Comparison of ENCODE assay signal across 9 cellular contexts in genomic region chr10:48614481-48615383, GRCh38. TPM values are rescaled to one million over a fixed set of nuclear protein-coding genes. Genes with fewer than 3 reads are reported as not detected.
A peak's percentile ranks its signal among the peaks of the same experiment; 100 is the strongest.
DNase-seq lines count a peak whose midpoint lies in the region; ATAC-seq, FAIRE-seq and TF ChIP-seq lines count a peak whose summit lies in the region.
"Had no signal": no experiment of that assay in that cellular context is flagged by ENCODE, and none has a peak within 500 bp of the region (broad histone marks: within the 10 kb centered on the region; RNA-seq: fewer than 3 reads in every experiment).

No MANE protein-coding gene starts in this region.

- H3F3A ChIP-seq in Loucy (ENCODE audit: low read depth): no peaks in the 10 kb centered on the region

- TF ChIP-seq CTCF in DND-41 (IDR thresholded peaks at IDR 0.05; ENCODE audit: borderline replicate concordance, extremely low read depth, low read length, poor library complexity, severe bottlenecking) (peak; percentile 43), Loucy (conservative IDR thresholded peaks at IDR 0.05; ENCODE audit: low read length) (peak; percentile 58), fibroblast of the aortic adventitia (IDR thresholded peaks at IDR 0.05; ENCODE audit: insufficient read depth, low read length) (peak; percentile 44), ascending aorta (IDR thresholded peaks at IDR 0.05) (no peak)

- H3K4me3 ChIP-seq in DND-41 (ENCODE audit: low read depth in 1 of 2, low read length in 2 of 2) (no peak overlapping the region), Loucy (ENCODE audit: low read length, poor library complexity, severe bottlenecking) (no peak overlapping the region), fibroblast of the aortic adventitia (ENCODE audit: low read depth, low read length) (no peak overlapping the region), ascending aorta (no peak overlapping the region)

- H3K36me3 ChIP-seq in DND-41 (ENCODE audit: insufficient read depth, low read length): no peaks in the 10 kb centered on the region
- no peaks in the 10 kb centered on the region for H3K36me3 ChIP-seq in Loucy (ENCODE audit: insufficient read depth, low read length)
- no peaks in the 10 kb centered on the region for H3K36me3 ChIP-seq in ascending aorta

- H3K9me3 ChIP-seq in DND-41 (ENCODE audit: insufficient read depth, low read length, severe bottlenecking): no peaks in the 10 kb centered on the region
- no peaks in the 10 kb centered on the region for H3K9me3 ChIP-seq in Loucy (ENCODE audit: insufficient read depth, low read depth, low read length)
- peaks cover 0 to 16% of the 10 kb centered on the region in 2 donors for H3K9me3 ChIP-seq in ascending aorta

- H3K27me3 ChIP-seq in DND-41 (ENCODE audit: insufficient read depth, low read length, poor library complexity): peaks cover 4% of the 10 kb centered on the region
- H3K27me3 ChIP-seq in Loucy (ENCODE audit: insufficient read depth, low read length, poor library complexity, severe bottlenecking): no peaks in the 10 kb centered on the region
- H3K27me3 ChIP-seq in ascending aorta: no peaks in the 10 kb centered on the region

- H3K79me2 ChIP-seq in DND-41 (ENCODE audit: insufficient read depth, low read length): no peaks in the 10 kb centered on the region
- no peaks in the 10 kb centered on the region for H3K79me2 ChIP-seq in Loucy (ENCODE audit: insufficient read depth, low read length)

- H3K4me1 ChIP-seq in DND-41 (ENCODE audit: insufficient read depth, low read length) (no peaks in the 10 kb centered on the region), Loucy (ENCODE audit: insufficient read depth, low read length, poor library complexity, severe bottlenecking) (no peaks in the 10 kb centered on the region), ascending aorta (no peaks in the 10 kb centered on the region)

- no peak overlapping the region for H3K27ac ChIP-seq in DND-41 (ENCODE audit: low read length)
- no peak overlapping the region for H3K27ac ChIP-seq in ascending aorta

- intact Hi-C loops in ascending aorta (cut with DNase I): no loop called here

- H3K4me2 ChIP-seq in DND-41 (ENCODE audit: insufficient read depth, low read length) (no peak overlapping the region), Loucy (ENCODE audit: low read depth, low read length, poor library complexity, severe bottlenecking) (no peak overlapping the region)

- ATAC-seq in DND-41 (ENCODE audit: insufficient read depth, low read depth): peak; percentile 14; the same call in 1 of the 3 replicates
- ATAC-seq in GM21390 (IDR thresholded peaks at IDR 0.05; ENCODE audit: unreplicated experiment): peak; percentile 74

- no peak for FAIRE-seq in frontal cortex (lab: Jason Lieb, UNC)

- no peaks in the 10 kb centered on the region for H3K9me2 ChIP-seq in Loucy (replicated peaks; ENCODE audit: low read depth, low read length)

- H4K20me1 ChIP-seq in DND-41 (ENCODE audit: insufficient read depth, low read length): no peaks in the 10 kb centered on the region
- H4K20me1 ChIP-seq in Loucy (ENCODE audit: insufficient read depth, low read length, poor library complexity, severe bottlenecking): no peaks in the 10 kb centered on the region

- no peak overlapping the region for H3K9ac ChIP-seq in DND-41 (ENCODE audit: low read depth, low read length)
- no peak overlapping the region for H3K9ac ChIP-seq in Loucy (ENCODE audit: low read depth, low read length, poor library complexity, severe bottlenecking)

- H2AFZ ChIP-seq in DND-41 (ENCODE audit: low read depth, low read length) (no peak overlapping the region), Loucy (ENCODE audit: low read length) (no peak overlapping the region)

- no peak for DNase-seq in DND-41
- peak; percentile 48 for DNase-seq in fibroblast of the aortic adventitia (ENCODE audit: low read depth)
- no peak for DNase-seq in ascending aorta (ENCODE audit: low spot score in 2 of 2)
- DNase-seq in NCI-H1417 (lab: John Stamatoyannopoulos, UW): no peak
- no peak for DNase-seq in NCI-H1092 treated with DMSO at 0.1 percent for 48 hours (lab: John Stamatoyannopoulos, UW)
- DNase-seq in frontal cortex (ENCODE audit: low spot score in 2 of 2): no peak

RNA-seq across cellular contexts. Expression of gene ARHGAP22, which starts 9.9 kb away (rescaled TPM):
- total RNA-seq in fibroblast of the aortic adventitia (ENCODE audit: low replicate concordance) (22.3 and 60.2 TPM in 2 replicates), ascending aorta (2.0 TPM), frontal cortex (1.6 TPM)
- total RNA-seq: T-helper 1 cell treated with Interleukin-12 subunit alpha and Interleukin-12 subunit beta and Interleukin-4 antibody, amounts not matched to agents 30 ng/mL and 1 ng/mL, for 36 hours had no signal

Comparison
In these comparisons a context has a peak if more than half of its experiments do, and no peak if none do; other contexts are left out.
1. CTCF ChIP-seq: peak in DND-41 (single experiment), Loucy (single experiment) and fibroblast of the aortic adventitia (single experiment); none in ascending aorta (0 of 3).